Comparison of ENCODE assay signal across 9 cellular contexts in genomic region chr3:106184540-106185457, GRCh38.
DNase-seq lines count a peak whose midpoint lies in the region; ATAC-seq and TF ChIP-seq lines count a peak whose summit lies in the region.
"Had no signal": no experiment of that assay in that cellular context is flagged by ENCODE, and none has a peak within 500 bp of the region (broad histone marks: within the 10 kb centered on the region; RNA-seq: fewer than 3 reads in every experiment).

No MANE protein-coding gene starts in this region.

- no peaks in the 10 kb centered on the region for H3K36me3 Mint-ChIP-seq in activated naive CD4-positive, alpha-beta T cell treated with anti-CD3 and anti-CD28 coated beads, Interleukin-2, amount 50 U/mL, for 72 hours
- no peaks in the 10 kb centered on the region for H3K36me3 Mint-ChIP-seq in osteocyte (ENCODE audit: unreplicated experiment)

- no peaks in the 10 kb centered on the region for H3K27me3 Mint-ChIP-seq in osteocyte (ENCODE audit: unreplicated experiment)

- ATAC-seq in GM18502 (IDR thresholded peaks at IDR 0.05; ENCODE audit: poor library complexity, unreplicated experiment) (peak; percentile 93), GM21360 (IDR thresholded peaks at IDR 0.05; ENCODE audit: unreplicated experiment) (peak; percentile 84), HG03097 (IDR thresholded peaks at IDR 0.05; ENCODE audit: low FRiP score, unreplicated experiment) (peak; percentile 92)
- ATAC-seq in activated naive CD4-positive, alpha-beta T cell treated with anti-CD3 and anti-CD28 coated beads, Interleukin-2, amount 50 U/mL, for 72 hours = peak; percentile 79
- ATAC-seq: HepG2 had no signal

- H3K27ac Mint-ChIP-seq in activated naive CD4-positive, alpha-beta T cell treated with anti-CD3 and anti-CD28 coated beads, Interleukin-2, amount 50 U/mL, for 72 hours = peak overlapping the region; percentile 63 to 73
- H3K27ac Mint-ChIP-seq in osteocyte (ENCODE audit: unreplicated experiment) = no peak overlapping the region

- no peaks in the 10 kb centered on the region for H3K4me1 Mint-ChIP-seq in osteocyte (ENCODE audit: unreplicated experiment)

- DNase-seq in activated naive CD4-positive, alpha-beta T cell treated with anti-CD3 and anti-CD28 coated beads, Interleukin-2, amount 50 U/mL, for 72 hours (ENCODE audit: low spot score in 2 of 2) = no peak
- DNase-seq in osteocyte (ENCODE audit: extremely low spot score, unreplicated experiment) = no peak
- DNase-seq in dermis blood vessel endothelial cell = no peak
- no peak for DNase-seq in HPDE6-E6E7 (ENCODE audit: extremely low spot score)
- no peak for DNase-seq in mesenteric fat pad (ENCODE audit: low spot score)

- no peaks in the 10 kb centered on the region for H3K9me3 Mint-ChIP-seq in activated naive CD4-positive, alpha-beta T cell treated with anti-CD3 and anti-CD28 coated beads, Interleukin-2, amount 50 U/mL, for 72 hours
- H3K9me3 Mint-ChIP-seq in osteocyte (ENCODE audit: unreplicated experiment) = no peaks in the 10 kb centered on the region

- no peak for TF ChIP-seq CTCF in osteocyte (IDR thresholded peaks at IDR 0.05)

- H3K4me3 Mint-ChIP-seq in osteocyte (ENCODE audit: unreplicated experiment) = no peak overlapping the region
